Comparison of ENCODE assay signal across 18 cellular contexts in the genomic region with DNA sequence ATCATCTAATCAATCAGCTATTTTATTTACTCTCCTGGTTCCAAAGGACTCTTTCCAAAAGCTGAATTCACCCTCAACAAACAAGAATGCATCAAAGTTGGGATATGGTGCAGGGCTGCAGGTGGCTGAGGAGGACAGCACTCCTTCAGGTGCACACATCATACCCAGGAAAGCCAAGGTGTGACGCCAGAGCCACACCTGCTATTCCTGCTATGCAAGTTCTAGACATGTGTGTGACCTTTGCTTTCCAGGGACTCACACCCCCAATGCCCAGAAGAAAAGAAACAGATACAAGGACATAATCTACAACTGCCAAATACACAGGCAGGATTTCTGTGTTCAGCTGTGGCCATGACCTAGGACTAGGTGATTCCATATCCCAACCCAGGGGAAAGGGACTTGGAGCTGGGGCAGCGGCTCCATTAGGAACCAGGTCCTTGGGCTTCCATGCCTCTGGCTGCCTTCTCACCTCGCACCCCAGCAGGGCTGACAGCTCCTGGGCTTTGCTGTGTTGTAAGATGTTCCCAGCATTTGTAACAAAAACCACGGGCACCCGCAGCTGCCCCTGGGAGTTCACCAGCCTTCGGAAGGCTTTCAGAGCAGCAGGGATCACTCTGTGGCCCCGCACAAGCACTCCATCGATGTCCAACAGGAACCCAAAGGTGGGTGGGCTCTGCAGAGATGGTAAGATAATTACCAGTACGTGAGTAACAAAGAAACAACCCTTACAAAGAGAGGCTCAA. TPM values are rescaled to one million over a fixed set of nuclear protein-coding genes. Genes with fewer than 3 reads are reported as not detected.
DNase-seq lines count a peak whose midpoint lies in the region; TF ChIP-seq lines count a peak whose summit lies in the region.
"Had no signal": no experiment of that assay in that cellular context is flagged by ENCODE, and none has a peak within 500 bp of the region (broad histone marks: within the 10 kb centered on the region; RNA-seq: fewer than 3 reads in every experiment).

No MANE protein-coding gene starts in this region.

- H3K4me3 Mint-ChIP-seq in Caco-2 (ENCODE audit: unreplicated experiment): no peak overlapping the region
- H3K4me3 Mint-ChIP-seq: CD14-positive monocyte, IgD-negative memory B cell had no signal

- TF ChIP-seq POLR2A in NB4 (IDR thresholded peaks at IDR 0.05; ENCODE audit: extremely low read depth, insufficient read length) (no peak), esophagus squamous epithelium (IDR thresholded peaks at IDR 0.05) (no peak)

- H4K20me1 ChIP-seq in osteoblast (ENCODE audit: insufficient read depth, low read length): peaks cover 15% of the 10 kb centered on the region

- POLR2A ChIA-PET in Caco-2 (lab: Charles Lee): no interaction called here

- peaks cover 27% of the 10 kb centered on the region for H3K36me3 Mint-ChIP-seq in Caco-2 (ENCODE audit: insufficient read depth, unreplicated experiment)

- H3K4me3 ChIP-seq in Caco-2 (ENCODE audit: low read depth, low read length) (no peak overlapping the region), NB4 (ENCODE audit: low read depth, low read length) (no peak overlapping the region), esophagus squamous epithelium (no peak overlapping the region), osteoblast (ENCODE audit: insufficient read depth, low read length) (no peak overlapping the region)
- H3K4me3 ChIP-seq: A549 had no signal

- H3K27ac ChIP-seq in esophagus squamous epithelium (peak overlapping the region in 3 of 4 donors; percentile 23 to 65 (median 32)), osteoblast (ENCODE audit: low read depth, low read length) (no peak overlapping the region)
- H3K27ac ChIP-seq: A549 had no signal

- intact Hi-C loops in Caco-2 (cut with micrococcal nuclease; ENCODE audit: unreplicated experiment) (loop anchor here (1.0 kb wide), 1 partner anchor 10 kb away; a partner anchor contains a TSS), esophagus squamous epithelium (cut with DNase I) (no loop called here)

- peaks cover 15% of the 10 kb centered on the region for H3K79me2 ChIP-seq in osteoblast (ENCODE audit: insufficient read depth, low read length)

- no peaks in the 10 kb centered on the region for H3K27me3 Mint-ChIP-seq in Caco-2 (ENCODE audit: insufficient read depth, unreplicated experiment)
- H3K27me3 Mint-ChIP-seq: IgD-negative memory B cell had no signal

- H3K4me1 Mint-ChIP-seq in Caco-2 (ENCODE audit: low read depth, unreplicated experiment): peaks cover 10% of the 10 kb centered on the region

- CTCF ChIA-PET in Caco-2 (lab: Charles Lee): interaction anchor here (1.1 kb wide), 1 partner anchor 22 kb away, joined by 4 read pairs; no protein-coding TSS in a partner anchor

- peak; percentile 62 to 72 for DNase-seq in Caco-2
- DNase-seq in NB4 (ENCODE audit: low read depth): peak; percentile 31
- DNase-seq in esophagus squamous epithelium (lab: John Stamatoyannopoulos, UW): no peak
- peak; percentile 58 for DNase-seq in osteoblast (ENCODE audit: insufficient read length, low spot score, missing footprints)
- DNase-seq in NCI-H345 (lab: John Stamatoyannopoulos, UW): no peak
- DNase-seq in NCI-H526 (lab: John Stamatoyannopoulos, UW): no peak
- DNase-seq in NCI-H187 treated with DMSO at 0.1 percent for 48 hours (lab: John Stamatoyannopoulos, UW): no peak
- DNase-seq in NCI-H774 (lab: John Stamatoyannopoulos, UW): no peak
- DNase-seq: COR-L47, DMS53, HCEC 1CT, NCI-H1105, NCI-H187, SHP77 had no signal

- no peak overlapping the region for H3K4me2 ChIP-seq in osteoblast (ENCODE audit: insufficient read depth, low read length)
- H3K4me2 ChIP-seq: A549 had no signal

- no peak for TF ChIP-seq CTCF in Caco-2 (IDR thresholded peaks at IDR 0.05; ENCODE audit: insufficient read depth in 1 of 2, low read depth in 1 of 2, low read length in 1 of 2, severe bottlenecking in 1 of 2, unreplicated experiment in 1 of 2)
- TF ChIP-seq CTCF in NB4 (IDR thresholded peaks at IDR 0.05; ENCODE audit: low read depth, low read length): no peak
- no peak for TF ChIP-seq CTCF in esophagus squamous epithelium (IDR thresholded peaks at IDR 0.05)
- TF ChIP-seq CTCF in osteoblast (IDR thresholded peaks at IDR 0.05; ENCODE audit: extremely low read depth, low read depth, low read length): no peak

- H3K27me3 ChIP-seq in Caco-2 (replicated peaks; ENCODE audit: control insufficient read depth, insufficient read depth, low read length): no peaks in the 10 kb centered on the region
- H3K27me3 ChIP-seq in esophagus squamous epithelium: no peaks in the 10 kb centered on the region
- H3K27me3 ChIP-seq in osteoblast (ENCODE audit: insufficient read depth, low read length): no peaks in the 10 kb centered on the region

- WGBS in esophagus squamous epithelium, 2 donors: 61 to 84% methylated on average over 5 to 7 of the region's 9 CpGs

- H3K9me3 Mint-ChIP-seq in Caco-2 (ENCODE audit: unreplicated experiment): no peaks in the 10 kb centered on the region
- H3K9me3 Mint-ChIP-seq: CD14-positive monocyte, IgD-negative memory B cell had no signal

- H3K36me3 ChIP-seq in Caco-2 (ENCODE audit: control insufficient read depth, insufficient read depth, low read length): peaks cover 2% of the 10 kb centered on the region
- peaks cover 5 to 39% (median 6%) of the 10 kb centered on the region in 3 donors for H3K36me3 ChIP-seq in esophagus squamous epithelium
- no peaks in the 10 kb centered on the region for H3K36me3 ChIP-seq in osteoblast (ENCODE audit: insufficient read depth, low read length)

- H3K9me3 ChIP-seq in Caco-2 (no peaks in the 10 kb centered on the region), esophagus squamous epithelium (no peaks in the 10 kb centered on the region), osteoblast (ENCODE audit: low read depth, low read length) (no peaks in the 10 kb centered on the region)
- H3K9me3 ChIP-seq: A549 had no signal

- H2AFZ ChIP-seq in osteoblast (ENCODE audit: low read length): no peak overlapping the region

- no peak overlapping the region for H3K27ac Mint-ChIP-seq in Caco-2 (ENCODE audit: unreplicated experiment)
- H3K27ac Mint-ChIP-seq: IgD-negative memory B cell had no signal

- BruUV-seq in Caco-2 (replicated peaks; lab: Mats Ljungman, UMichigan): no TSS peak

- peaks cover 9% of the 10 kb centered on the region for H3K4me1 ChIP-seq in Caco-2
- H3K4me1 ChIP-seq in esophagus squamous epithelium: peaks cover 0 to 49% (median 3%) of the 10 kb centered on the region in 3 donors
- H3K4me1 ChIP-seq in osteoblast (ENCODE audit: insufficient read depth, low read length): no peaks in the 10 kb centered on the region
- H3K4me1 ChIP-seq: A549 had no signal

RNA-seq across cellular contexts. Expression of a gene that starts 9.8 kb away (rescaled TPM):
- total RNA-seq in Caco-2 (2022) (57.0 and 63.7 TPM in 2 replicates), esophagus squamous epithelium (10 to 100 TPM; 23.2 to 40.4 (median 36.2) TPM), osteoblast (25.6 and 31.8 TPM in 2 replicates)

RNA-seq across cellular contexts. Expression of a gene that starts 28.1 kb away (rescaled TPM):
- total RNA-seq in Caco-2 (2022): 0.49 and 0.82 TPM in 2 replicates
- total RNA-seq in esophagus squamous epithelium: under 1 TPM; 0.12 to 0.57 (median 0.20) TPM
- under 0.01 TPM in 1 of 2 replicates, not detected in the other for total RNA-seq in osteoblast
- total RNA-seq: NCI-H460 had no signal

Comparison
In these comparisons a context has a peak if more than half of its experiments do, and no peak if none do; other contexts are left out.
1. DNase-seq: peak in Caco-2 (2 of 2), NB4 (single experiment) and osteoblast (single experiment); none in esophagus squamous epithelium (single experiment), NCI-H345 (single experiment), NCI-H526 (0 of 2), NCI-H187 treated with DMSO at 0.1 percent for 48 hours (single experiment) and NCI-H774 (single experiment).